ENCODE assay signal across 2 cellular contexts in the genomic region with DNA sequence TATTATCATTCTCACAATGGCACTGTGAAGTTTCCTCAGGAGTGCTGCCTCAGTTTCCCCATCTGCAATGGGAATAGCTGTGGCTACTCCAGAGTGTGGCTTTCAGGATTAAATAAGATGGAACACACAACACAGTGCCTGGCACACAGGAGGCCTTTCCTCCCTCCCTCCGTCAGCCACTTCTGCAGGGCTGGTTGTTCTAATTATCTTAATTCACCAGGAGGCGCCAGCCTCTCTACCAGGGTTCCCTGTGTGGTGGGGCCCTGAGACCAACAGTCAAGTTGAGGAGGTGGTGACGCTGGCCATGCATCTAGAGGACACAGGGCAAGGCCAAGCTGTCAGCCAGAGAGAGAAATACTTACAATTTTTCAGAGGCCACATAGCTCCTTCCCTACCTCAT.
TF ChIP-seq lines count a peak whose summit lies in the region.

No MANE protein-coding gene starts in this region.

TF ChIP-seq in GM23338, 12 proteins besides CTCF, POLR2A, EP300 and RAD21:
- TF ChIP-seq EZH2 (IDR thresholded peaks at IDR 0.05; ENCODE audit: low read depth, unreplicated experiment) (no peak), JUNB (IDR thresholded peaks at IDR 0.05; ENCODE audit: unreplicated experiment) (no peak), NANOG (IDR thresholded peaks at IDR 0.05; ENCODE audit: borderline replicate concordance) (no peak), STAT1 (IDR thresholded peaks at IDR 0.05; ENCODE audit: unreplicated experiment) (no peak)

TF ChIP-seq in WTC11, 78 proteins besides CTCF, POLR2A, EP300 and RAD21:
- TF ChIP-seq MYBL2 (CRISPR knock-in tag; IDR thresholded peaks at IDR 0.05) (no peak), NFATC4 (CRISPR knock-in tag; IDR thresholded peaks at IDR 0.05) (no peak), ZNF423 (CRISPR knock-in tag; IDR thresholded peaks at IDR 0.05) (no peak), ZNF416 (CRISPR knock-in tag; IDR thresholded peaks at IDR 0.05) (no peak), SP1 (CRISPR knock-in tag; conservative IDR thresholded peaks at IDR 0.05) (no peak), CREM (CRISPR knock-in tag; IDR thresholded peaks at IDR 0.05) (no peak)
- TF ChIP-seq, protein P1, sequence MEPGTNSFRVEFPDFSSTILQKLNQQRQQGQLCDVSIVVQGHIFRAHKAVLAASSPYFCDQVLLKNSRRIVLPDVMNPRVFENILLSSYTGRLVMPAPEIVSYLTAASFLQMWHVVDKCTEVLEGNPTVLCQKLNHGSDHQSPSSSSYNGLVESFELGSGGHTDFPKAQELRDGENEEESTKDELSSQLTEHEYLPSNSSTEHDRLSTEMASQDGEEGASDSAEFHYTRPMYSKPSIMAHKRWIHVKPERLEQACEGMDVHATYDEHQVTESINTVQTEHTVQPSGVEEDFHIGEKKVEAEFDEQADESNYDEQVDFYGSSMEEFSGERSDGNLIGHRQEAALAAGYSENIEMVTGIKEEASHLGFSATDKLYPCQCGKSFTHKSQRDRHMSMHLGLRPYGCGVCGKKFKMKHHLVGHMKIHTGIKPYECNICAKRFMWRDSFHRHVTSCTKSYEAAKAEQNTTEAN (CRISPR knock-in tag; IDR thresholded peaks at IDR 0.05), result no peak
